In genomic region chr15:74642328-74642723, GRCh38 we compare ENCODE assay signal across 11 cellular contexts. TPM values are rescaled to one million over a fixed set of nuclear protein-coding genes. Genes with fewer than 3 reads are reported as not detected.
A peak's percentile ranks its signal among the peaks of the same experiment; 100 is the strongest.
DNase-seq lines count a peak whose midpoint lies in the region; ATAC-seq and TF ChIP-seq lines count a peak whose summit lies in the region.
"Had no signal": no experiment of that assay in that cellular context is flagged by ENCODE, and none has a peak within 500 bp of the region (broad histone marks: within the 10 kb centered on the region; RNA-seq: fewer than 3 reads in every experiment).

No MANE protein-coding gene starts in this region.

- H3K36me3 ChIP-seq in mammary epithelial cell (ENCODE audit: insufficient read depth, low read length) (no peaks in the 10 kb centered on the region), SK-N-MC (ENCODE audit: insufficient read depth, low read length) (peaks cover 25% of the 10 kb centered on the region), upper lobe of right lung (peaks cover 27% of the 10 kb centered on the region)

- in situ Hi-C loops in T47D (cut with HindIII; ENCODE audit: low pct_unique_long_range_greater_than_20kb, low sequenced_read_pairs) = no loop called here
- in situ Hi-C loops in mammary epithelial cell (cut with MboI; ENCODE audit: low sequenced_read_pairs in 2 of 2) = no loop called here

- CTCF ChIA-PET in mammary epithelial cell (lab: Charles Lee; ENCODE audit: low non-redundant PET) = no interaction called here

- H3K4me3 ChIP-seq in mammary epithelial cell (replicated peaks in 1 of 3; ENCODE audit: insufficient read depth in 1 of 3, low read depth in 2 of 3, low read length in 3 of 3) (no peak overlapping the region), SK-N-MC (peak overlapping the region; percentile 68), upper lobe of right lung (no peak overlapping the region)
- H3K4me3 ChIP-seq: heart right ventricle, MG63 had no signal

- H3K27ac ChIP-seq in mammary epithelial cell (ENCODE audit: insufficient read depth, low read depth, low read length) = no peak overlapping the region
- H3K27ac ChIP-seq in SK-N-MC = peak overlapping the region; percentile 99
- H3K27ac ChIP-seq in upper lobe of right lung = peak overlapping the region; percentile 72

- H2AFZ ChIP-seq in mammary epithelial cell (ENCODE audit: low read depth, low read length) = no peak overlapping the region

- peaks cover 11% of the 10 kb centered on the region for H3K79me2 ChIP-seq in mammary epithelial cell (ENCODE audit: insufficient read depth, low read length)

- no peaks in the 10 kb centered on the region for H4K20me1 ChIP-seq in mammary epithelial cell (ENCODE audit: insufficient read depth, low read length)

- H3K9me3 ChIP-seq in mammary epithelial cell (replicated peaks; ENCODE audit: insufficient read depth, low read length) = no peaks in the 10 kb centered on the region
- no peaks in the 10 kb centered on the region for H3K9me3 ChIP-seq in SK-N-MC (ENCODE audit: low read depth, low read length)
- H3K9me3 ChIP-seq in upper lobe of right lung = no peaks in the 10 kb centered on the region
- H3K9me3 ChIP-seq: heart right ventricle, MG63 had no signal

- H3K9ac ChIP-seq in mammary epithelial cell (ENCODE audit: insufficient read depth, low read length) (no peak overlapping the region), SK-N-MC (ENCODE audit: insufficient read length) (peak overlapping the region; percentile 9)

- no peak overlapping the region for H3K4me2 ChIP-seq in mammary epithelial cell (ENCODE audit: insufficient read depth, low read depth, low read length)

- TF ChIP-seq CTCF in mammary epithelial cell (conservative IDR thresholded peaks at IDR 0.05 in 1 of 2, IDR thresholded peaks at IDR 0.05 in 1 of 2; ENCODE audit: extremely low read depth in 1 of 2, insufficient read depth in 1 of 2, low read depth in 1 of 2, low read length in 2 of 2) (no peak), upper lobe of right lung (IDR thresholded peaks at IDR 0.05) (no peak)

- 64% methylated on average over 4 of the region's 4 CpGs for WGBS in mammary epithelial cell (ENCODE audit: low coverage, missing lambda C conversion rate)

- H3K4me1 ChIP-seq in mammary epithelial cell (ENCODE audit: insufficient read depth, low read length) (peaks cover 4% of the 10 kb centered on the region), upper lobe of right lung (peaks cover 37% of the 10 kb centered on the region)

- intact Hi-C loops in mammary epithelial cell (cut with micrococcal nuclease) = no loop called here
- intact Hi-C loops in upper lobe of right lung (cut with DNase I) = no loop called here

- peak; percentile 30 to 71 for DNase-seq in T47D (ENCODE audit: low read depth in 1 of 2, low spot score in 1 of 2)
- no peak for DNase-seq in mammary epithelial cell
- DNase-seq in SK-N-MC (ENCODE audit: low read depth, low spot score) = no peak
- DNase-seq in left kidney (ENCODE audit: low read depth, low spot score) = peak; percentile 68
- no peak for DNase-seq in upper lobe of right lung
- no peak for DNase-seq in NCI-H226
- DNase-seq in NCI-H2107 treated with DMSO at 0.1 percent for 48 hours (lab: John Stamatoyannopoulos, UW; ENCODE audit: unreplicated experiment) = no peak
- DNase-seq: heart right ventricle; stimulated activated CD4-positive, alpha-beta T cell treated with anti-CD3 and anti-CD28 coated beads, Interleukin-4, amount 100 ng/mL, for 1 hour had no signal

- ATAC-seq in upper lobe of right lung (peak; percentile 83), GM21390 (IDR thresholded peaks at IDR 0.05; ENCODE audit: unreplicated experiment) (no peak)

- no TSS peak for BruUV-seq in mammary epithelial cell (replicated peaks; lab: Mats Ljungman, UMichigan)

- H3K27me3 ChIP-seq in mammary epithelial cell (ENCODE audit: insufficient read depth, low read length) = no peaks in the 10 kb centered on the region
- H3K27me3 ChIP-seq in upper lobe of right lung = no peaks in the 10 kb centered on the region
- H3K27me3 ChIP-seq: heart right ventricle, MG63 had no signal

- dilution Hi-C loops in mammary epithelial cell (cut with HindIII; ENCODE audit: low sequenced_read_pairs) = no loop called here

RNA-seq across cellular contexts. Expression of gene CLK3, which starts 26.7 kb away (rescaled TPM):
- total RNA-seq in mammary epithelial cell = 10 to 100 TPM; 52.7 to 58.7 TPM
- 66.0 TPM for polyA plus RNA-seq in mammary epithelial cell
- polyA minus RNA-seq in mammary epithelial cell = 155 TPM
- total RNA-seq in upper lobe of right lung = 72.9 TPM

RNA-seq across cellular contexts. Expression of gene EDC3, which starts 53.5 kb away (rescaled TPM):
- 10 to 100 TPM; 10.2 to 37.0 TPM for total RNA-seq in mammary epithelial cell
- 27.3 TPM for polyA plus RNA-seq in mammary epithelial cell
- polyA minus RNA-seq in mammary epithelial cell = 31.1 TPM
- 31.5 TPM for total RNA-seq in upper lobe of right lung

Comparison
In these comparisons a context has a peak if more than half of its experiments do, and no peak if none do; other contexts are left out.
1. DNase-seq: peak in T47D (2 of 2) and left kidney (single experiment); none in mammary epithelial cell (single experiment), SK-N-MC (single experiment), upper lobe of right lung (single experiment), NCI-H226 (single experiment) and NCI-H2107 treated with DMSO at 0.1 percent for 48 hours (single experiment).